ENCODE assay signal across 17 cellular contexts in the genomic region with DNA sequence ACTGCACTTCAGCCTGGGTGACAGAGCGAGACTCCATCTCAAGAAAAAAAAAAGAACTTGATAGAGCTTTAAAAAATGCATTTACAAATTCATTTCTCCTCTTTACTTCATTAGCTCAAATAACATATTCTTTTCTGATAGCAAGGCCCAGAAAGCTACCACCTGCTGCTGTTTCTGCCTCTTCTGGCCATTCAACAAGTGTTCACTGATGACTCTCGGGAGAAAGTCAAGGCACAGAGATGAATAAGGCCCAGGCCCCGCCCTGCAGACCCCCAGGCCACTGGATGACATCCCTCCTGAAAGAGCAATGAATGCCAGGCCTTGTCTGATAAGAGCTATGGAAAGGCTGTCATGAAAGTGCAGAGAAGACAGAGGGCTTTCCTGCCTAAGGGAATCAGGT. TPM values are rescaled to one million over a fixed set of nuclear protein-coding genes. Genes with fewer than 3 reads are reported as not detected.
DNase-seq lines count a peak whose midpoint lies in the region; ATAC-seq and TF ChIP-seq lines count a peak whose summit lies in the region.
"Had no signal": no experiment of that assay in that cellular context is flagged by ENCODE, and none has a peak within 500 bp of the region (broad histone marks: within the 10 kb centered on the region; RNA-seq: fewer than 3 reads in every experiment).

No MANE protein-coding gene starts in this region.

- POLR2A ChIA-PET in Panc1 (lab: Charles Lee) = interaction anchor here (0.6 kb wide), 1 partner anchor 42 kb away, joined by 3 read pairs; no protein-coding TSS in a partner anchor

- H3K4me1 Mint-ChIP-seq in progenitor cell of endocrine pancreas (ENCODE audit: low read depth) (peaks cover 9% of the 10 kb centered on the region), CD14-positive monocyte (peaks cover 7% of the 10 kb centered on the region)

- H3K9me3 ChIP-seq in DND-41 (ENCODE audit: insufficient read depth, low read length, severe bottlenecking) (no peaks in the 10 kb centered on the region), Panc1 (ENCODE audit: control insufficient read depth, insufficient read depth, low read depth, low read length) (no peaks in the 10 kb centered on the region)
- H3K9me3 ChIP-seq: BE2C, Peyer's patch had no signal

- H3K27ac ChIP-seq in DND-41 (ENCODE audit: low read length) (peak overlapping the region; percentile 78), Panc1 (ENCODE audit: low read length) (peak overlapping the region; percentile 84)
- H3K27ac ChIP-seq: Peyer's patch had no signal

- peak; percentile 44 for DNase-seq in activated effector memory CD4-positive, alpha-beta T cell treated with anti-CD3 and anti-CD28 coated beads, Interleukin-2, amount 50 U/mL, for 16 hours
- DNase-seq in activated effector memory CD4-positive, alpha-beta T cell treated with Interleukin-2 at 50 U/mL for 16 hours = no peak
- DNase-seq in DND-41 (no peak), Panc1 (ENCODE audit: low read depth, low spot score) (no peak), progenitor cell of endocrine pancreas (ENCODE audit: low spot score, unreplicated experiment) (no peak), activated gamma-delta T cell (lab: John Stamatoyannopoulos, UW) (no peak), CD14-positive monocyte (ENCODE audit: low spot score) (no peak)
- DNase-seq: BE2C; CD8-positive, alpha-beta memory T cell; KBM-7; NCI-H1092 treated with DMSO at 0.1 percent for 48 hours; NCI-H1694; NCI-H2107; NCI-H345; NCI-H748 treated with DMSO at 0.1 percent for 48 hours; SHP77 treated with DMSO at 0.1 percent for 48 hours had no signal

- in situ Hi-C loops in Panc1 (cut with HindIII; ENCODE audit: low pct_unique_long_range_greater_than_20kb, low sequenced_read_pairs) = no loop called here

- H3K27ac Mint-ChIP-seq in progenitor cell of endocrine pancreas (peak overlapping the region; percentile 85), CD14-positive monocyte (peak overlapping the region in 2 of 7 donors; percentile 26 to 73)

- 0 out of 2 replicates have a peak overlapping the region, but pooled peaks have one; percentile 12 for H3K9ac ChIP-seq in DND-41 (ENCODE audit: low read depth, low read length)

- H3K36me3 Mint-ChIP-seq in progenitor cell of endocrine pancreas (ENCODE audit: insufficient read depth) (no peaks in the 10 kb centered on the region), CD14-positive monocyte (no peaks in the 10 kb centered on the region)
- H3K36me3 Mint-ChIP-seq: CD8-positive, alpha-beta memory T cell had no signal

- H3K4me3 Mint-ChIP-seq in progenitor cell of endocrine pancreas (ENCODE audit: low read depth) (no peak overlapping the region), CD14-positive monocyte (no peak overlapping the region)
- H3K4me3 Mint-ChIP-seq: CD8-positive, alpha-beta memory T cell had no signal

- intact Hi-C loops in Panc1 (cut with micrococcal nuclease; ENCODE audit: unreplicated experiment) = loop anchor here (10.0 kb wide), 2 partner anchors 66 to 176 kb away; no protein-coding TSS in a partner anchor
- intact Hi-C loops in CD14-positive monocyte (cut with micrococcal nuclease) = no loop called here

- H3K27me3 ChIP-seq in DND-41 (ENCODE audit: insufficient read depth, low read length, poor library complexity) = no peaks in the 10 kb centered on the region
- H3K27me3 ChIP-seq in Panc1 (ENCODE audit: control insufficient read depth, insufficient read depth, low read length) = no peaks in the 10 kb centered on the region
- H3K27me3 ChIP-seq: BE2C, Peyer's patch had no signal

- no peaks in the 10 kb centered on the region for H4K20me1 ChIP-seq in DND-41 (ENCODE audit: insufficient read depth, low read length)

- CTCF ChIA-PET in Panc1 (lab: Charles Lee) = no interaction called here

- H3K27me3 Mint-ChIP-seq in progenitor cell of endocrine pancreas (peaks cover 4% of the 10 kb centered on the region), CD14-positive monocyte (ENCODE audit: low read depth in 3 of 3) (peaks cover 0 to 5% (median 0%) of the 10 kb centered on the region in 3 donors)

- peak overlapping the region; percentile 12; the same call in 1 of the 2 replicates for H2AFZ ChIP-seq in DND-41 (ENCODE audit: low read depth, low read length)

- H3K36me3 ChIP-seq in DND-41 (ENCODE audit: insufficient read depth, low read length) = no peaks in the 10 kb centered on the region
- no peaks in the 10 kb centered on the region for H3K36me3 ChIP-seq in Panc1 (ENCODE audit: control insufficient read depth, insufficient read depth, low read length)
- H3K36me3 ChIP-seq: BE2C, Peyer's patch had no signal

- no peak overlapping the region for H3K4me3 ChIP-seq in DND-41 (ENCODE audit: low read depth in 1 of 2, low read length in 2 of 2)
- H3K4me3 ChIP-seq in Panc1 (ENCODE audit: low read depth in 2 of 2, low read length in 2 of 2) = no peak overlapping the region
- H3K4me3 ChIP-seq: Peyer's patch had no signal

- ATAC-seq in DND-41 (ENCODE audit: insufficient read depth, low read depth) = no peak
- ATAC-seq in Panc1 = no peak

- TF ChIP-seq CTCF in DND-41 (IDR thresholded peaks at IDR 0.05; ENCODE audit: borderline replicate concordance, extremely low read depth, low read length, poor library complexity, severe bottlenecking) (no peak), Panc1 (IDR thresholded peaks at IDR 0.05) (no peak), progenitor cell of endocrine pancreas (IDR thresholded peaks at IDR 0.05; ENCODE audit: unreplicated experiment) (no peak), CD14-positive monocyte (IDR thresholded peaks at IDR 0.05) (no peak)

- H3K9me3 Mint-ChIP-seq in progenitor cell of endocrine pancreas (ENCODE audit: low read depth) = no peaks in the 10 kb centered on the region
- H3K9me3 Mint-ChIP-seq in CD14-positive monocyte = no peaks in the 10 kb centered on the region
- H3K9me3 Mint-ChIP-seq: CD8-positive, alpha-beta memory T cell had no signal

- no peak overlapping the region for H3K4me2 ChIP-seq in DND-41 (ENCODE audit: insufficient read depth, low read length)

- BruUV-seq in Panc1 (replicated peaks; lab: Mats Ljungman, UMichigan) = no TSS peak

- peaks cover 35% of the 10 kb centered on the region for H3K4me1 ChIP-seq in DND-41 (ENCODE audit: insufficient read depth, low read length)
- H3K4me1 ChIP-seq in Panc1 (ENCODE audit: control insufficient read depth, insufficient read depth, low read length) = peaks cover 11% of the 10 kb centered on the region
- H3K4me1 ChIP-seq: BE2C, Peyer's patch had no signal

- no peaks in the 10 kb centered on the region for H3K79me2 ChIP-seq in DND-41 (ENCODE audit: insufficient read depth, low read length)

RNA-seq across cellular contexts. Expression of gene TSEN2, which starts 13.6 kb away (rescaled TPM):
- total RNA-seq in Panc1 (2021; ENCODE audit: unreplicated experiment) (22.0 TPM), progenitor cell of endocrine pancreas (33.3 and 33.7 TPM in 2 replicates)
- polyA plus RNA-seq in Panc1 (2012; ENCODE audit: insufficient read length) = 14.9 TPM
- polyA plus RNA-seq in CD14-positive monocyte = 1 to 10 TPM; 3.2 to 3.9 TPM
